Comparison of ENCODE assay signal across 16 cellular contexts in genomic region chr22:30361916-30362631, GRCh38. TPM values are rescaled to one million over a fixed set of nuclear protein-coding genes. Genes with fewer than 3 reads are reported as not detected.
DNase-seq lines count a peak whose midpoint lies in the region; ATAC-seq and TF ChIP-seq lines count a peak whose summit lies in the region.
"Had no signal": no experiment of that assay in that cellular context is flagged by ENCODE, and none has a peak within 500 bp of the region (broad histone marks: within the 10 kb centered on the region; RNA-seq: fewer than 3 reads in every experiment).

No MANE protein-coding gene starts in this region.

- H3K4me1 ChIP-seq in H9 (ENCODE audit: insufficient read depth, low read length): peaks cover 4% of the 10 kb centered on the region
- H3K4me1 ChIP-seq in neural progenitor cell: no peaks in the 10 kb centered on the region

- no peak overlapping the region for H4K5ac ChIP-seq in H9 (ENCODE audit: insufficient read length, low read depth, low read length)

- POLR2A ChIA-PET in activated CD8-positive, alpha-beta T cell treated with anti-CD3 and anti-CD28 coated beads, Interleukin-2, amount 10 ng/mL, durations not matched to agents 7 days and 5 days (lab: Charles Lee): interaction anchor here (1.1 kb wide), 1 partner anchor 73 kb away, joined by 3 read pairs; the partner anchor contains the start of gene CASTOR1
- POLR2A ChIA-PET in activated CD8-positive, alpha-beta T cell treated with anti-CD3 and anti-CD28 coated beads for 36 hours (lab: Charles Lee): interaction anchor here (0.8 kb wide), 1 partner anchor 74 kb away, joined by 3 read pairs; no protein-coding TSS in a partner anchor

- H4K8ac ChIP-seq in H9 (replicated peaks; ENCODE audit: insufficient read length, low read depth, low read length): no peak overlapping the region

- no peaks in the 10 kb centered on the region for H3K9me3 ChIP-seq in H9 (ENCODE audit: control insufficient read depth, low read depth, low read length)
- H3K9me3 ChIP-seq in neural progenitor cell (ENCODE audit: low read depth): no peaks in the 10 kb centered on the region
- H3K9me3 ChIP-seq: Peyer's patch had no signal

- no peak overlapping the region for H3K27ac ChIP-seq in H9 (ENCODE audit: insufficient read length, low read depth, low read length)
- H3K27ac ChIP-seq in neural progenitor cell: no peak overlapping the region
- H3K27ac ChIP-seq: Peyer's patch had no signal

- H2AFZ ChIP-seq in H9 (ENCODE audit: low read length): no peak overlapping the region
- no peak overlapping the region for H2AFZ ChIP-seq in neural progenitor cell (replicated peaks)

- H3K36me3 ChIP-seq in neural progenitor cell: no peaks in the 10 kb centered on the region
- H3K36me3 ChIP-seq: Peyer's patch had no signal

- no peak overlapping the region for H3K14ac ChIP-seq in H9 (ENCODE audit: insufficient read depth, low read length)

- no CpG with 5 or more reads among the region's 10 CpGs for WGBS in H9 (ENCODE audit: extremely low coverage, insufficient read length, low lambda C conversion rate)

- H3K23me2 ChIP-seq in H9 (ENCODE audit: insufficient read length, low read depth, low read length, poor library complexity, severe bottlenecking): no peaks in the 10 kb centered on the region

- H3K23ac ChIP-seq in H9 (ENCODE audit: insufficient read length, low read depth, low read length): no peak overlapping the region

- no peaks in the 10 kb centered on the region for H3K79me2 ChIP-seq in H9 (ENCODE audit: insufficient read depth, low read length)
- H3K79me2 ChIP-seq in neural progenitor cell (ENCODE audit: low read depth): no peaks in the 10 kb centered on the region

- no peak overlapping the region for H2BK120ac ChIP-seq in H9 (ENCODE audit: low read depth, low read length, poor library complexity, severe bottlenecking)

- no peaks in the 10 kb centered on the region for H3K27me3 ChIP-seq in H9 (ENCODE audit: insufficient read depth, low read length)
- no peaks in the 10 kb centered on the region for H3K27me3 ChIP-seq in neural progenitor cell
- H3K27me3 ChIP-seq: Peyer's patch had no signal

- H3K27me3 Mint-ChIP-seq in activated CD8-positive, alpha-beta T cell treated with anti-CD3 and anti-CD28 coated beads, Interleukin-2, amount 10 ng/mL, durations not matched to agents 7 days and 5 days (ENCODE audit: low read depth): no peaks in the 10 kb centered on the region
- no peaks in the 10 kb centered on the region for H3K27me3 Mint-ChIP-seq in activated CD8-positive, alpha-beta T cell treated with anti-CD3 and anti-CD28 coated beads for 36 hours
- H3K27me3 Mint-ChIP-seq in H9 (ENCODE audit: low read depth) (no peaks in the 10 kb centered on the region), neural progenitor cell (ENCODE audit: insufficient read depth, low read depth) (peaks cover 2% of the 10 kb centered on the region)
- H3K27me3 Mint-ChIP-seq in activated T-helper 17 cell treated with anti-CD3 and anti-CD28 coated beads, Interleukin-2, amount 50 U/mL, for 72 hours: no peaks in the 10 kb centered on the region
- H3K27me3 Mint-ChIP-seq: B cell had no signal

- H3K9ac ChIP-seq in H9 (ENCODE audit: extremely low read depth, insufficient read length, low read length) (no peak overlapping the region), neural progenitor cell (no peak overlapping the region)

- no peak overlapping the region for H3K18ac ChIP-seq in H9 (ENCODE audit: insufficient read length, low read depth, low read length)

- no peak overlapping the region for H2AK5ac ChIP-seq in H9 (ENCODE audit: insufficient read length, low read length)

- H2BK5ac ChIP-seq in H9 (ENCODE audit: insufficient read length, low read length): no peak overlapping the region

- no peak overlapping the region for H4K91ac ChIP-seq in H9 (ENCODE audit: insufficient read length, low read depth, low read length)

- no peaks in the 10 kb centered on the region for H3F3A ChIP-seq in neural progenitor cell (ENCODE audit: low read depth)

- H2BK15ac ChIP-seq in H9 (ENCODE audit: low read depth, low read length): no peak overlapping the region

- H2BK12ac ChIP-seq in H9 (ENCODE audit: insufficient read length, low read depth, low read length): no peak overlapping the region

- H3K27ac Mint-ChIP-seq in activated CD8-positive, alpha-beta T cell treated with anti-CD3 and anti-CD28 coated beads, Interleukin-2, amount 10 ng/mL, durations not matched to agents 7 days and 5 days: peak overlapping the region; percentile 34
- H3K27ac Mint-ChIP-seq in activated CD8-positive, alpha-beta T cell treated with anti-CD3 and anti-CD28 coated beads for 36 hours: no peak overlapping the region
- peak overlapping the region; percentile 55 to 87 (median 66); a peak in 6 of 7 replicates for H3K27ac Mint-ChIP-seq in H9
- H3K27ac Mint-ChIP-seq in activated T-helper 17 cell treated with anti-CD3 and anti-CD28 coated beads, Interleukin-2, amount 50 U/mL, for 72 hours: peak overlapping the region; percentile 1
- no peak overlapping the region for H3K27ac Mint-ChIP-seq in neural progenitor cell
- H3K27ac Mint-ChIP-seq: B cell had no signal

- no peak overlapping the region for H3K4me3 Mint-ChIP-seq in activated CD8-positive, alpha-beta T cell treated with anti-CD3 and anti-CD28 coated beads, Interleukin-2, amount 10 ng/mL, durations not matched to agents 7 days and 5 days
- H3K4me3 Mint-ChIP-seq in activated CD8-positive, alpha-beta T cell treated with anti-CD3 and anti-CD28 coated beads for 36 hours: no peak overlapping the region
- H3K4me3 Mint-ChIP-seq in H9 (peak overlapping the region in 1 of 2 experiments; percentile 36; a peak in 2 of 5 replicates), neural progenitor cell (peak overlapping the region; percentile 35)
- no peak overlapping the region for H3K4me3 Mint-ChIP-seq in activated T-helper 17 cell treated with anti-CD3 and anti-CD28 coated beads, Interleukin-2, amount 50 U/mL, for 72 hours
- H3K4me3 Mint-ChIP-seq: B cell had no signal

- ATAC-seq in activated CD8-positive, alpha-beta T cell treated with anti-CD3 and anti-CD28 coated beads, Interleukin-2, amount 10 ng/mL, durations not matched to agents 7 days and 5 days: no peak
- no peak for ATAC-seq in activated CD8-positive, alpha-beta T cell treated with anti-CD3 and anti-CD28 coated beads for 36 hours
- no peak for ATAC-seq in activated T-helper 17 cell treated with anti-CD3 and anti-CD28 coated beads, Interleukin-2, amount 50 U/mL, for 72 hours (replicated peaks)
- ATAC-seq in GM21390 (IDR thresholded peaks at IDR 0.05; ENCODE audit: unreplicated experiment): no peak

- H4K20me1 ChIP-seq in H9 (ENCODE audit: control insufficient read depth, insufficient read depth, insufficient read length): no peaks in the 10 kb centered on the region
- no peaks in the 10 kb centered on the region for H4K20me1 ChIP-seq in neural progenitor cell (ENCODE audit: low read depth)

- no peak for TF ChIP-seq CTCF in activated CD8-positive, alpha-beta T cell treated with anti-CD3 and anti-CD28 coated beads for 36 hours (IDR thresholded peaks at IDR 0.05)
- TF ChIP-seq CTCF in H9 (conservative IDR thresholded peaks at IDR 0.05) (no peak), neural progenitor cell (IDR thresholded peaks at IDR 0.05) (no peak)

- H3K79me1 ChIP-seq in H9 (ENCODE audit: insufficient read depth, low read depth, low read length, poor library complexity, severe bottlenecking): no peaks in the 10 kb centered on the region

- CTCF ChIA-PET in activated CD8-positive, alpha-beta T cell treated with anti-CD3 and anti-CD28 coated beads, Interleukin-2, amount 10 ng/mL, durations not matched to agents 7 days and 5 days (lab: Charles Lee): interaction anchor here (1.1 kb wide), 1 partner anchor 74 kb away, joined by 3 read pairs; no protein-coding TSS in a partner anchor
- CTCF ChIA-PET in activated CD8-positive, alpha-beta T cell treated with anti-CD3 and anti-CD28 coated beads for 36 hours (lab: Charles Lee): interaction anchor here (2.3 kb wide), 1 partner anchor 74 kb away, joined by 9 read pairs; no protein-coding TSS in a partner anchor

- no peak overlapping the region for H3T11ph ChIP-seq in H9 (ENCODE audit: low read length)

- no peaks in the 10 kb centered on the region for H3K9me3 Mint-ChIP-seq in activated CD8-positive, alpha-beta T cell treated with anti-CD3 and anti-CD28 coated beads, Interleukin-2, amount 10 ng/mL, durations not matched to agents 7 days and 5 days (ENCODE audit: insufficient read depth)
- no peaks in the 10 kb centered on the region for H3K9me3 Mint-ChIP-seq in activated CD8-positive, alpha-beta T cell treated with anti-CD3 and anti-CD28 coated beads for 36 hours
- H3K9me3 Mint-ChIP-seq in H9 (no peaks in the 10 kb centered on the region), neural progenitor cell (no peaks in the 10 kb centered on the region)
- no peaks in the 10 kb centered on the region for H3K9me3 Mint-ChIP-seq in activated T-helper 17 cell treated with anti-CD3 and anti-CD28 coated beads, Interleukin-2, amount 50 U/mL, for 72 hours

- no peak overlapping the region; the same call in 1 of the 2 replicates for H3K4ac ChIP-seq in H9 (ENCODE audit: low read depth, low read length)

- H3K4me3 ChIP-seq in neural progenitor cell: no peak overlapping the region
- H3K4me3 ChIP-seq: Peyer's patch had no signal

- intact Hi-C loops in activated CD8-positive, alpha-beta T cell treated with anti-CD3 and anti-CD28 coated beads for 36 hours (cut with micrococcal nuclease): no loop called here

- H3K4me2 ChIP-seq in H9 (ENCODE audit: insufficient read depth, insufficient read length, low read length): no peak overlapping the region
- no peak overlapping the region for H3K4me2 ChIP-seq in neural progenitor cell

- H3K36me3 Mint-ChIP-seq in activated CD8-positive, alpha-beta T cell treated with anti-CD3 and anti-CD28 coated beads, Interleukin-2, amount 10 ng/mL, durations not matched to agents 7 days and 5 days (ENCODE audit: low read depth): no peaks in the 10 kb centered on the region
- no peaks in the 10 kb centered on the region for H3K36me3 Mint-ChIP-seq in activated CD8-positive, alpha-beta T cell treated with anti-CD3 and anti-CD28 coated beads for 36 hours (ENCODE audit: low read depth)
- H3K36me3 Mint-ChIP-seq in H9 (ENCODE audit: insufficient read depth in 1 of 3, low read depth in 3 of 3): peaks cover 3 to 13% (median 7%) of the 10 kb centered on the region in 3 experiments; a peak in 4 of 7 replicates
- no peaks in the 10 kb centered on the region for H3K36me3 Mint-ChIP-seq in activated T-helper 17 cell treated with anti-CD3 and anti-CD28 coated beads, Interleukin-2, amount 50 U/mL, for 72 hours (ENCODE audit: low read depth)
- peaks cover 5% of the 10 kb centered on the region for H3K36me3 Mint-ChIP-seq in neural progenitor cell

- H3K4me1 Mint-ChIP-seq in activated CD8-positive, alpha-beta T cell treated with anti-CD3 and anti-CD28 coated beads, Interleukin-2, amount 10 ng/mL, durations not matched to agents 7 days and 5 days (ENCODE audit: low read depth): peaks cover 22% of the 10 kb centered on the region
- peaks cover 6% of the 10 kb centered on the region for H3K4me1 Mint-ChIP-seq in activated CD8-positive, alpha-beta T cell treated with anti-CD3 and anti-CD28 coated beads for 36 hours (ENCODE audit: low read depth)
- H3K4me1 Mint-ChIP-seq in H9 (peaks cover 20 to 21% of the 10 kb centered on the region in 2 experiments), neural progenitor cell (peaks cover 12% of the 10 kb centered on the region)
- H3K4me1 Mint-ChIP-seq in activated T-helper 17 cell treated with anti-CD3 and anti-CD28 coated beads, Interleukin-2, amount 50 U/mL, for 72 hours: peaks cover 7% of the 10 kb centered on the region

- DNase-seq in activated CD8-positive, alpha-beta T cell treated with anti-CD3 and anti-CD28 coated beads, Interleukin-2, amount 10 ng/mL, durations not matched to agents 7 days and 5 days: no peak
- DNase-seq in activated CD8-positive, alpha-beta T cell treated with anti-CD3 and anti-CD28 coated beads for 36 hours: no peak
- no peak for DNase-seq in H9
- no peak for DNase-seq in neural progenitor cell (ENCODE audit: low spot score)
- DNase-seq in HT-29 (ENCODE audit: low spot score): no peak
- no peak for DNase-seq in A172 (ENCODE audit: low spot score)
- DNase-seq: DMS 273 treated with DMSO at 0.1 percent for 48 hours, EL, KG1, NCI-H1092, NCI-H748 treated with DMSO at 0.1 percent for 48 hours, Peyer's patch, SHP77 had no signal

- H2BK20ac ChIP-seq in H9 (ENCODE audit: low read depth, low read length, poor library complexity, severe bottlenecking): no peak overlapping the region

- H3K56ac ChIP-seq in H9 (ENCODE audit: insufficient read length, low read depth, low read length): no peak overlapping the region

RNA-seq across cellular contexts. Expression of gene CCDC157, which starts 5.3 kb away (rescaled TPM):
- total RNA-seq in activated CD8-positive, alpha-beta T cell treated with anti-CD3 and anti-CD28 coated beads, Interleukin-2, amount 10 ng/mL, durations not matched to agents 7 days and 5 days: 1 to 10 TPM; 4.3 to 5.0 TPM
- total RNA-seq in activated CD8-positive, alpha-beta T cell treated with anti-CD3 and anti-CD28 coated beads for 36 hours: 1 to 10 TPM; 2.2 to 2.4 TPM
- 4.3 and 4.8 TPM in 2 replicates for total RNA-seq in H9 (2021)
- 1 to 10 TPM in 1 of 2 donors, under 1 TPM in 1; 0.50 to 2.5 TPM for total RNA-seq in activated T-helper 17 cell treated with anti-CD3 and anti-CD28 coated beads, Interleukin-2, amount 50 U/mL, for 72 hours
- 3.7 and 11.1 TPM in 2 replicates for total RNA-seq in neural progenitor cell (ENCODE audit: low replicate concordance)
- total RNA-seq in HT-29 (2014; rRNA removed; shearing (Covaris generic)): 3.6 and 5.5 TPM in 2 replicates
- total RNA-seq in A172 (2014; rRNA removed; shearing (Covaris generic)): 1.1 and 1.2 TPM in 2 replicates

RNA-seq across cellular contexts. Expression of gene SF3A1, which starts 5.4 kb away (rescaled TPM):
- 100 to 1,000 TPM; 211 to 246 TPM for total RNA-seq in activated CD8-positive, alpha-beta T cell treated with anti-CD3 and anti-CD28 coated beads, Interleukin-2, amount 10 ng/mL, durations not matched to agents 7 days and 5 days
- 100 to 1,000 TPM; 252 to 262 TPM for total RNA-seq in activated CD8-positive, alpha-beta T cell treated with anti-CD3 and anti-CD28 coated beads for 36 hours
- total RNA-seq in H9 (2021) (211 and 225 TPM in 2 replicates), neural progenitor cell (ENCODE audit: low replicate concordance) (29.2 and 48.4 TPM in 2 replicates)
- total RNA-seq in activated T-helper 17 cell treated with anti-CD3 and anti-CD28 coated beads, Interleukin-2, amount 50 U/mL, for 72 hours: 100 to 1,000 TPM; 275 to 294 TPM
- 42.3 and 50.8 TPM in 2 replicates for total RNA-seq in HT-29 (2014; rRNA removed; shearing (Covaris generic))
- 25.1 and 39.8 TPM in 2 replicates for total RNA-seq in A172 (2014; rRNA removed; shearing (Covaris generic))

RNA-seq across cellular contexts. Expression of gene RNF215, which starts 25.1 kb away (rescaled TPM):
- 10 to 100 TPM; 12.0 to 14.6 TPM for total RNA-seq in activated CD8-positive, alpha-beta T cell treated with anti-CD3 and anti-CD28 coated beads, Interleukin-2, amount 10 ng/mL, durations not matched to agents 7 days and 5 days
- total RNA-seq in activated CD8-positive, alpha-beta T cell treated with anti-CD3 and anti-CD28 coated beads for 36 hours: 1 to 10 TPM; 7.1 to 7.2 TPM
- total RNA-seq in H9 (2021) (22.6 and 24.5 TPM in 2 replicates), neural progenitor cell (ENCODE audit: low replicate concordance) (11.9 and 38.5 TPM in 2 replicates)
- total RNA-seq in activated T-helper 17 cell treated with anti-CD3 and anti-CD28 coated beads, Interleukin-2, amount 50 U/mL, for 72 hours: 10 to 100 TPM; 10.7 to 18.4 TPM
- 4.8 and 9.5 TPM in 2 replicates for total RNA-seq in HT-29 (2014; rRNA removed; shearing (Covaris generic))
- 9.9 and 15.6 TPM in 2 replicates for total RNA-seq in A172 (2014; rRNA removed; shearing (Covaris generic))

RNA-seq across cellular contexts. Expression of gene SEC14L2, which starts 34.7 kb away (rescaled TPM):
- 10 to 100 TPM in 1 of 2 experiments, 1 to 10 TPM in 1; 9.7 to 13.1 TPM for total RNA-seq in activated CD8-positive, alpha-beta T cell treated with anti-CD3 and anti-CD28 coated beads, Interleukin-2, amount 10 ng/mL, durations not matched to agents 7 days and 5 days
- 10 to 100 TPM; 15.1 to 15.4 TPM for total RNA-seq in activated CD8-positive, alpha-beta T cell treated with anti-CD3 and anti-CD28 coated beads for 36 hours
- 8.2 and 8.5 TPM in 2 replicates for total RNA-seq in H9 (2021)
- total RNA-seq in activated T-helper 17 cell treated with anti-CD3 and anti-CD28 coated beads, Interleukin-2, amount 50 U/mL, for 72 hours: 10 to 100 TPM; 11.3 to 52.8 TPM
- total RNA-seq in neural progenitor cell (ENCODE audit: low replicate concordance): 4.9 and 5.7 TPM in 2 replicates
- 2.2 and 3.0 TPM in 2 replicates for total RNA-seq in HT-29 (2014; rRNA removed; shearing (Covaris generic))
- 5.4 and 11.8 TPM in 2 replicates for total RNA-seq in A172 (2014; rRNA removed; shearing (Covaris generic))

RNA-seq across cellular contexts. Expression of gene TBC1D10A, which starts 35.3 kb away (rescaled TPM):
- 10 to 100 TPM; 47.6 to 49.2 TPM for total RNA-seq in activated CD8-positive, alpha-beta T cell treated with anti-CD3 and anti-CD28 coated beads, Interleukin-2, amount 10 ng/mL, durations not matched to agents 7 days and 5 days
- total RNA-seq in activated CD8-positive, alpha-beta T cell treated with anti-CD3 and anti-CD28 coated beads for 36 hours: 10 to 100 TPM; 20.5 to 21.1 TPM
- total RNA-seq in H9 (2021) (8.2 and 8.4 TPM in 2 replicates), neural progenitor cell (ENCODE audit: low replicate concordance) (6.2 and 10.2 TPM in 2 replicates)
- total RNA-seq in activated T-helper 17 cell treated with anti-CD3 and anti-CD28 coated beads, Interleukin-2, amount 50 U/mL, for 72 hours: 10 to 100 TPM; 26.9 to 41.2 TPM
- 17.2 and 17.4 TPM in 2 replicates for total RNA-seq in HT-29 (2014; rRNA removed; shearing (Covaris generic))
- total RNA-seq in A172 (2014; rRNA removed; shearing (Covaris generic)): 12.1 and 17.0 TPM in 2 replicates

Comparison
In these comparisons a context has a peak if more than half of its experiments do, and no peak if none do; other contexts are left out.
1. H3K27ac Mint-ChIP-seq: peak in activated CD8-positive, alpha-beta T cell treated with anti-CD3 and anti-CD28 coated beads, Interleukin-2, amount 10 ng/mL, durations not matched to agents 7 days and 5 days (single experiment), H9 (3 of 3) and activated T-helper 17 cell treated with anti-CD3 and anti-CD28 coated beads, Interleukin-2, amount 50 U/mL, for 72 hours (single experiment); none in activated CD8-positive, alpha-beta T cell treated with anti-CD3 and anti-CD28 coated beads for 36 hours (single experiment) and neural progenitor cell (single experiment).